8 cellular contexts compared by ENCODE assay signal in genomic region chr2:227867386-227867785, GRCh38. TPM values are rescaled to one million over a fixed set of nuclear protein-coding genes. Genes with fewer than 3 reads are reported as not detected.
"Had no signal": no experiment of that assay in that cellular context is flagged by ENCODE, and none has a peak within 500 bp of the region (broad histone marks: within the 10 kb centered on the region; RNA-seq: fewer than 3 reads in every experiment).

No MANE protein-coding gene starts in this region.

- H3K27ac ChIP-seq: GM23248 had no signal

- ATAC-seq: K562 had no signal

- H3K4me3 ChIP-seq: GM23248, K562 had no signal

- H2AFZ ChIP-seq: GM23248 had no signal

- DNase-seq: GM23248, GOT3, H9, HCEC 1CT, IMR-90, KG1 had no signal

- FAIRE-seq: HTR-8/SVneo, K562 had no signal

RNA-seq across cellular contexts. Expression of gene DAW1, which starts 4.0 kb away (rescaled TPM):
- polyA plus RNA-seq: K562 had no signal

RNA-seq across cellular contexts. Expression of gene CCL20, which starts 53.7 kb away (rescaled TPM):
- polyA plus RNA-seq: GM23248, IMR-90, K562 had no signal
